ENCODE assay signal across 24 cellular contexts in the genomic region with DNA sequence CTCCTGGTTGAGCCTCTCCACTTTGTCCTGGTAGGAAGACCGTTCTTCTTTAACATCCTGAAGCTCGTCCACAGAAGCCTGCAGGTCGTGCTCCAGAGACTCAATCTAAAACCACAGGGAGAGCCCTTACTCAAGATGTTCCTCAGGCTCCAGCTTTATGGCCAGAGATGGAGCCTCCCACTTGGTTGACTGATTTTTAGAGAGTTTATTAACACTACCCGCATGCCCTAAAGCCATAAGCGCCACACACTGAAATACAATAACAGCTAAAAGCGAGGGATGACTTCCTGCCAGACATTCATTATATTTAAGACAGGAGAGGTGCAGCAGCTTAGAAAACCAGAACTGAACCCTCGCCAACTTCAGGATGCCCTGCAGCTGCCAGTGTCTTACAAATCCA. TPM values are rescaled to one million over a fixed set of nuclear protein-coding genes. Genes with fewer than 3 reads are reported as not detected.
"Had no signal": no experiment of that assay in that cellular context is flagged by ENCODE, and none has a peak within 500 bp of the region (broad histone marks: within the 10 kb centered on the region; RNA-seq: fewer than 3 reads in every experiment).

No MANE protein-coding gene starts in this region.

- DNase-seq: activated CD4-positive, alpha-beta T cell treated with anti-CD3 and anti-CD28 coated beads for 4 hours; activated CD4-positive, alpha-beta T cell treated with anti-CD3 and anti-CD28 coated beads, Interleukin-2, amount 50 U/mL, for 4 hours; activated CD4-positive, CD25-positive, alpha-beta regulatory T cell; activated gamma-delta T cell; activated naive CD4-positive, alpha-beta T cell treated with anti-CD3 and anti-CD28 coated beads, Interleukin-2, amount 50 U/mL, for 16 hours; amniotic stem cell; glutamatergic neuron; islet precursor cell; left ventricle myocardium superior; pancreas; psoas muscle; stimulated activated CD4-positive, alpha-beta T cell treated with anti-CD3 and anti-CD28 coated beads, Interleukin-1b, Interleukin-23, amount 100 ng/mL, for 48 hours; stimulated activated CD4-positive, alpha-beta T cell treated with anti-CD3 and anti-CD28 coated beads, Interleukin-4, amount 100 ng/mL, for 4 hours; stimulated activated CD8-positive, alpha-beta memory T cell treated with anti-CD3 and anti-CD28 coated beads, Interleukin-4, amount 100 ng/mL, for 48 hours; stimulated activated naive CD8-positive, alpha-beta T cell treated with anti-CD3 and anti-CD28 coated beads, Interleukin-15, amount 100 ng/mL, for 72 hours; substantia nigra; thyroid gland had no signal

- H3K36me3 ChIP-seq: right atrium auricular region, thyroid gland had no signal

- ATAC-seq: left ventricle myocardium superior; pancreas; psoas muscle; stimulated activated memory B cell treated with anti-CD40 and anti-IgM and Interleukin-4, amounts not matched to agents 10 μg/mL and 1 μg/mL and 100 μg/mL, for 72 hours; stimulated activated naive CD8-positive, alpha-beta T cell treated with anti-CD3 and anti-CD28 coated beads, Interleukin-15, amount 100 ng/mL, for 72 hours had no signal

- H3K27me3 ChIP-seq: pancreas, right atrium auricular region, thyroid gland had no signal

- H3K4me2 ChIP-seq: smooth muscle cell had no signal

- H3K4me3 Mint-ChIP-seq: dendritic cell treated with granulocyte-macrophage colony-stimulating factor and Interleukin-4, amounts not matched to agents 40 ng/mL and 50 ng/mL, for 4 days; nephron; stimulated activated memory B cell treated with anti-CD40 and anti-IgM and Interleukin-4, amounts not matched to agents 10 μg/mL and 1 μg/mL and 100 μg/mL, for 72 hours; stimulated activated naive CD8-positive, alpha-beta T cell treated with anti-CD3 and anti-CD28 coated beads, Interleukin-15, amount 100 ng/mL, for 72 hours had no signal

- H3K4me3 ChIP-seq: pancreas, psoas muscle, right atrium auricular region, smooth muscle cell, thyroid gland had no signal

- H3K27ac Mint-ChIP-seq: dendritic cell treated with granulocyte-macrophage colony-stimulating factor and Interleukin-4, amounts not matched to agents 40 ng/mL and 50 ng/mL, for 4 days; nephron; stimulated activated memory B cell treated with anti-CD40 and anti-IgM and Interleukin-4, amounts not matched to agents 10 μg/mL and 1 μg/mL and 100 μg/mL, for 72 hours; stimulated activated naive CD8-positive, alpha-beta T cell treated with anti-CD3 and anti-CD28 coated beads, Interleukin-15, amount 100 ng/mL, for 72 hours had no signal

- H3K9me3 ChIP-seq: pancreas, psoas muscle, right atrium auricular region, thyroid gland had no signal

- H3K4me1 ChIP-seq: pancreas, psoas muscle had no signal

- H3K27ac ChIP-seq: pancreas, psoas muscle, right atrium auricular region, thyroid gland had no signal

- H3K27me3 Mint-ChIP-seq: dendritic cell treated with granulocyte-macrophage colony-stimulating factor and Interleukin-4, amounts not matched to agents 40 ng/mL and 50 ng/mL, for 4 days; stimulated activated memory B cell treated with anti-CD40 and anti-IgM and Interleukin-4, amounts not matched to agents 10 μg/mL and 1 μg/mL and 100 μg/mL, for 72 hours; stimulated activated naive CD8-positive, alpha-beta T cell treated with anti-CD3 and anti-CD28 coated beads, Interleukin-15, amount 100 ng/mL, for 72 hours had no signal

- H3K4me1 Mint-ChIP-seq: nephron; stimulated activated memory B cell treated with anti-CD40 and anti-IgM and Interleukin-4, amounts not matched to agents 10 μg/mL and 1 μg/mL and 100 μg/mL, for 72 hours; stimulated activated naive CD8-positive, alpha-beta T cell treated with anti-CD3 and anti-CD28 coated beads, Interleukin-15, amount 100 ng/mL, for 72 hours had no signal

- H3K36me3 Mint-ChIP-seq: stimulated activated memory B cell treated with anti-CD40 and anti-IgM and Interleukin-4, amounts not matched to agents 10 μg/mL and 1 μg/mL and 100 μg/mL, for 72 hours had no signal

- H3K9me3 Mint-ChIP-seq: dendritic cell treated with granulocyte-macrophage colony-stimulating factor and Interleukin-4, amounts not matched to agents 40 ng/mL and 50 ng/mL, for 4 days; stimulated activated memory B cell treated with anti-CD40 and anti-IgM and Interleukin-4, amounts not matched to agents 10 μg/mL and 1 μg/mL and 100 μg/mL, for 72 hours; stimulated activated naive CD8-positive, alpha-beta T cell treated with anti-CD3 and anti-CD28 coated beads, Interleukin-15, amount 100 ng/mL, for 72 hours had no signal

RNA-seq across cellular contexts. Expression of gene SOD3, which starts 41.9 kb away (rescaled TPM):
- total RNA-seq: frontal cortex; T-helper 1 cell treated with Interleukin-12 subunit alpha and Interleukin-12 subunit beta and Interleukin-4 antibody, amounts not matched to agents 30 ng/mL and 1 ng/mL, for 36 hours had no signal
